In genomic region chr3:141217389-141217788, GRCh38 we compare ENCODE assay signal across 24 cellular contexts.
"Had no signal": no experiment of that assay in that cellular context is flagged by ENCODE, and none has a peak within 500 bp of the region (broad histone marks: within the 10 kb centered on the region; RNA-seq: fewer than 3 reads in every experiment).

No MANE protein-coding gene starts in this region.

- H3K27ac Mint-ChIP-seq: activated CD4-positive, alpha-beta T cell treated with anti-CD3 and anti-CD28 coated beads, Interleukin-2, amount 10 ng/mL, durations not matched to agents 24 days and 14 days; activated CD8-positive, alpha-beta T cell treated with anti-CD3 and anti-CD28 coated beads for 36 hours; activated naive CD4-positive, alpha-beta T cell treated with anti-CD3 and anti-CD28 coated beads for 36 hours; activated naive CD8-positive, alpha-beta T cell; activated T-cell treated with anti-CD3 and anti-CD28 coated beads, Interleukin-2, amount 50 U/mL, for 24 hours; activated T-helper 2 cell treated with anti-CD3 and anti-CD28 coated beads, Interferon-gamma antibody, Interleukin-2, Interleukin-4, amounts not matched to agents 10 μg/mL and 5 μg/mL and 100 μg/mL, durations not matched to agents 14 hours and 24 hours and 36 hours had no signal

- H3K9me3 Mint-ChIP-seq: activated CD8-positive, alpha-beta T cell treated with anti-CD3 and anti-CD28 coated beads for 36 hours; activated naive CD4-positive, alpha-beta T cell treated with anti-CD3 and anti-CD28 coated beads for 36 hours; activated T-cell treated with anti-CD3 and anti-CD28 coated beads, Interleukin-2, amount 50 U/mL, for 24 hours; activated T-helper 2 cell treated with anti-CD3 and anti-CD28 coated beads, Interferon-gamma antibody, Interleukin-2, Interleukin-4, amounts not matched to agents 10 μg/mL and 5 μg/mL and 100 μg/mL, durations not matched to agents 14 hours and 24 hours and 36 hours had no signal

- FAIRE-seq: K562 had no signal

- H3K4me3 ChIP-seq: K562, SJCRH30, SK-N-MC had no signal

- ATAC-seq: activated CD8-positive, alpha-beta T cell treated with anti-CD3 and anti-CD28 coated beads for 36 hours; K562; Panc1 had no signal

- DNase-seq: activated CD4-positive, alpha-beta T cell treated with anti-CD3 and anti-CD28 coated beads, Interleukin-2, amount 10 ng/mL, durations not matched to agents 24 days and 14 days; activated CD4-positive, alpha-beta T cell treated with anti-CD3 and anti-CD28 coated beads, Interleukin-2, amount 50 U/mL, for 4 hours; activated CD8-positive, alpha-beta T cell treated with anti-CD3 and anti-CD28 coated beads for 36 hours; activated gamma-delta T cell; activated naive CD4-positive, alpha-beta T cell treated with anti-CD3 and anti-CD28 coated beads for 36 hours; activated T-cell treated with anti-CD3 and anti-CD28 coated beads, Interleukin-2, amount 50 U/mL, for 24 hours; amniotic stem cell; aorta; brain microvascular endothelial cell; NCI-H1092 treated with DMSO at 0.1 percent for 48 hours; NCI-H1417 treated with DMSO at 0.1 percent for 48 hours; NCI-H1694; NCI-H1930; NCI-H2081 treated with DMSO at 0.1 percent for 48 hours; NCI-H226; NCI-H524; SHP77; SJCRH30; T1000 had no signal

- H3K4me3 Mint-ChIP-seq: activated CD4-positive, alpha-beta T cell treated with anti-CD3 and anti-CD28 coated beads, Interleukin-2, amount 10 ng/mL, durations not matched to agents 24 days and 14 days; activated CD8-positive, alpha-beta T cell treated with anti-CD3 and anti-CD28 coated beads for 36 hours; activated naive CD4-positive, alpha-beta T cell treated with anti-CD3 and anti-CD28 coated beads for 36 hours; activated naive CD8-positive, alpha-beta T cell; activated T-cell treated with anti-CD3 and anti-CD28 coated beads, Interleukin-2, amount 50 U/mL, for 24 hours had no signal

- H3K27me3 Mint-ChIP-seq: activated CD8-positive, alpha-beta T cell treated with anti-CD3 and anti-CD28 coated beads for 36 hours had no signal

- H3K27ac ChIP-seq: brain microvascular endothelial cell, SJCRH30, SK-N-MC had no signal

- H3K27me3 ChIP-seq: brain microvascular endothelial cell, SJCRH30 had no signal

- H3K4me1 ChIP-seq: SJCRH30 had no signal

- H3K4me1 Mint-ChIP-seq: activated CD4-positive, alpha-beta T cell treated with anti-CD3 and anti-CD28 coated beads, Interleukin-2, amount 10 ng/mL, durations not matched to agents 24 days and 14 days had no signal

- H3K36me3 ChIP-seq: brain microvascular endothelial cell, SJCRH30 had no signal
